In the genomic region with DNA sequence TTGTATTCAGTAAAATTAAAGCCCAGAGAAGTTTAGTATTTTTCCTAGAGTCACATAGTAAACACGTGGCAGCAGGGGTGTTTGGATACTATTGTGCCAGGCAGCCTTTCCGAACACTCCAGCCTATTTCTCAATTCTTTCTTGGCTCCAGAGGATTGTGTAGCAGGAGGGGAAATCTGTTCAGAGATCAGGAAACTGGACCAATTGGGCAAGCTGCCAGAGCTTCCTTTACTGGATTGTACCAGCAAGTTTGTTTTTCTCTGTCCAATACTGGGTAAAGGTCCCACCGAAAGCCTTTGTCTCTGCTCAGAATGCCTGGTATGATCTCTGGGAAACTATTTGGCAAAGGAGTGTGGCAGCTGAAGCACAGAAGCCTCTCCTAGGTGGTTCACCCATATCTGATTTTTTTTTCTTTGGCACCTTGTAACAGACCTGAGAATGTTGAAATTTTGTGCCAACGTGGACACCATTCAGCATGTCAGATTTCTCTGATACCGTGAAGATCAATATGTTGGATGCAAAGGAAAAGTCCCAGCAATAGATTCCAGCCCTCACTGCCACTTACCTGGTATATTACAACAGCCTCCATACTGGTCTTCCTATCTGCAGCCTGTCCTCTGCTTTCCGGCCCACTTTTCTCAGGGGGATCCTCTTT, we compare ENCODE assay signal across 9 cellular contexts.
DNase-seq lines count a peak whose midpoint lies in the region; ATAC-seq and TF ChIP-seq lines count a peak whose summit lies in the region.
"Had no signal": no experiment of that assay in that cellular context is flagged by ENCODE, and none has a peak within 500 bp of the region (broad histone marks: within the 10 kb centered on the region; RNA-seq: fewer than 3 reads in every experiment).

No MANE protein-coding gene starts in this region.

- H3K9me3 Mint-ChIP-seq in type B pancreatic cell = peaks cover 18% of the 10 kb centered on the region
- H3K9me3 Mint-ChIP-seq in CD4-positive, alpha-beta T cell = no peaks in the 10 kb centered on the region
- H3K9me3 Mint-ChIP-seq: activated naive CD8-positive, alpha-beta T cell treated with anti-CD3 and anti-CD28 coated beads, Interleukin-2, amount 50 U/mL, for 24 hours had no signal

- no peak for ATAC-seq in GM19328 (IDR thresholded peaks at IDR 0.05; ENCODE audit: unreplicated experiment)
- no peak for ATAC-seq in GM18867 (IDR thresholded peaks at IDR 0.05; ENCODE audit: unreplicated experiment)
- no peak for ATAC-seq in CD4-positive, alpha-beta T cell (ENCODE audit: poor library complexity)
- ATAC-seq: activated naive CD8-positive, alpha-beta T cell treated with anti-CD3 and anti-CD28 coated beads, Interleukin-2, amount 50 U/mL, for 24 hours had no signal

- POLR2A ChIA-PET in CD4-positive, alpha-beta T cell (lab: Charles Lee) = no interaction called here

- H2AK5ac ChIP-seq in mesendoderm (ENCODE audit: low read length) = no peak overlapping the region

- TF ChIP-seq CTCF in esophagus squamous epithelium (IDR thresholded peaks at IDR 0.05) = no peak
- no peak for TF ChIP-seq CTCF in type B pancreatic cell (conservative IDR thresholded peaks at IDR 0.05)
- TF ChIP-seq CTCF in CD4-positive, alpha-beta T cell (IDR thresholded peaks at IDR 0.05) = no peak

- H3K4me1 Mint-ChIP-seq in type B pancreatic cell (ENCODE audit: unreplicated experiment) = peaks cover 41% of the 10 kb centered on the region
- H3K4me1 Mint-ChIP-seq in CD4-positive, alpha-beta T cell (ENCODE audit: low read depth) = no peaks in the 10 kb centered on the region
- H3K4me1 Mint-ChIP-seq: activated naive CD8-positive, alpha-beta T cell treated with anti-CD3 and anti-CD28 coated beads, Interleukin-2, amount 50 U/mL, for 24 hours had no signal

- no peak overlapping the region for H2BK5ac ChIP-seq in mesendoderm (ENCODE audit: low read length)

- H3K4me3 ChIP-seq in esophagus squamous epithelium (no peak overlapping the region), mesendoderm (ENCODE audit: low read length) (no peak overlapping the region)

- CTCF ChIA-PET in CD4-positive, alpha-beta T cell (lab: Charles Lee) = no interaction called here

- peak; percentile 6 for DNase-seq in NCI-H69 (lab: John Stamatoyannopoulos, UW)
- no peak for DNase-seq in esophagus squamous epithelium (lab: John Stamatoyannopoulos, UW)
- DNase-seq in mesendoderm = no peak
- no peak for DNase-seq in type B pancreatic cell (ENCODE audit: extremely low spot score, unreplicated experiment)
- DNase-seq in CD4-positive, alpha-beta T cell = no peak
- DNase-seq: activated naive CD8-positive, alpha-beta T cell treated with anti-CD3 and anti-CD28 coated beads, Interleukin-2, amount 50 U/mL, for 24 hours; NCI-H526 had no signal

- no peak overlapping the region for H2BK120ac ChIP-seq in mesendoderm (ENCODE audit: low read depth, low read length)

- no peak overlapping the region for H3K56ac ChIP-seq in mesendoderm (ENCODE audit: low read length)

- H3K27ac ChIP-seq in esophagus squamous epithelium (peak overlapping the region in 3 of 4 donors; percentile 40 to 53 (median 47)), mesendoderm (ENCODE audit: low read depth, low read length) (no peak overlapping the region)
- H3K27ac ChIP-seq in CD4-positive, alpha-beta T cell (ENCODE audit: low read depth, low read length) = no peak overlapping the region

- H3K9ac ChIP-seq in mesendoderm (ENCODE audit: low read length) = no peak overlapping the region

- H3K4me3 Mint-ChIP-seq in type B pancreatic cell = peak overlapping the region; percentile 31
- H3K4me3 Mint-ChIP-seq in CD4-positive, alpha-beta T cell = no peak overlapping the region
- H3K4me3 Mint-ChIP-seq: activated naive CD8-positive, alpha-beta T cell treated with anti-CD3 and anti-CD28 coated beads, Interleukin-2, amount 50 U/mL, for 24 hours had no signal

- H3K36me3 Mint-ChIP-seq in type B pancreatic cell = peaks cover 7% of the 10 kb centered on the region
- H3K36me3 Mint-ChIP-seq in CD4-positive, alpha-beta T cell (ENCODE audit: low read depth) = no peaks in the 10 kb centered on the region

- no peak overlapping the region for H2BK15ac ChIP-seq in mesendoderm (replicated peaks; ENCODE audit: low read depth)

- peaks cover 0 to 22% (median 9%) of the 10 kb centered on the region in 3 donors for H3K4me1 ChIP-seq in esophagus squamous epithelium
- H3K4me1 ChIP-seq in mesendoderm (ENCODE audit: control insufficient read depth, low read depth, low read length) = no peaks in the 10 kb centered on the region

- H3K4me2 ChIP-seq in mesendoderm (ENCODE audit: low read length) = no peak overlapping the region

- H3K27ac Mint-ChIP-seq in type B pancreatic cell = no peak overlapping the region
- no peak overlapping the region for H3K27ac Mint-ChIP-seq in CD4-positive, alpha-beta T cell
- H3K27ac Mint-ChIP-seq: activated naive CD8-positive, alpha-beta T cell treated with anti-CD3 and anti-CD28 coated beads, Interleukin-2, amount 50 U/mL, for 24 hours had no signal

- no peaks in the 10 kb centered on the region for H3K36me3 ChIP-seq in esophagus squamous epithelium
- no peaks in the 10 kb centered on the region for H3K36me3 ChIP-seq in mesendoderm (ENCODE audit: control insufficient read depth, insufficient read depth, low read length)

- no peaks in the 10 kb centered on the region for H3K9me3 ChIP-seq in esophagus squamous epithelium
- H3K9me3 ChIP-seq in CD4-positive, alpha-beta T cell (ENCODE audit: control insufficient read depth, low read length) = no peaks in the 10 kb centered on the region

- peak overlapping the region; percentile 9 for H3K4ac ChIP-seq in mesendoderm (ENCODE audit: low read depth, low read length)

- no peaks in the 10 kb centered on the region for H3K27me3 Mint-ChIP-seq in type B pancreatic cell
- no peaks in the 10 kb centered on the region for H3K27me3 Mint-ChIP-seq in CD4-positive, alpha-beta T cell
- H3K27me3 Mint-ChIP-seq: activated naive CD8-positive, alpha-beta T cell treated with anti-CD3 and anti-CD28 coated beads, Interleukin-2, amount 50 U/mL, for 24 hours had no signal

- H3K79me1 ChIP-seq in mesendoderm (ENCODE audit: low read length) = no peaks in the 10 kb centered on the region

- H4K5ac ChIP-seq in mesendoderm (ENCODE audit: low read length) = no peak overlapping the region

- H3K18ac ChIP-seq in mesendoderm (ENCODE audit: low read length) = no peak overlapping the region

- H3K23ac ChIP-seq in mesendoderm (ENCODE audit: low read length) = no peak overlapping the region

- intact Hi-C loops in esophagus squamous epithelium (cut with DNase I) = no loop called here
- intact Hi-C loops in CD4-positive, alpha-beta T cell (cut with DNase I, micrococcal nuclease) = no loop called here

- H3K79me2 ChIP-seq in mesendoderm (ENCODE audit: control insufficient read depth, insufficient read depth, low read length) = no peaks in the 10 kb centered on the region

- 38 to 45% methylated on average over 6 of the region's 6 CpGs for WGBS in esophagus squamous epithelium, 2 donors
- WGBS in mesendoderm (ENCODE audit: extremely low coverage, insufficient coverage, low lambda C conversion rate) = no CpG with 5 or more reads among the region's 6 CpGs

- H3K27me3 ChIP-seq in esophagus squamous epithelium = no peaks in the 10 kb centered on the region
- H3K27me3 ChIP-seq in mesendoderm (ENCODE audit: insufficient read depth, low read length, poor library complexity) = no peaks in the 10 kb centered on the region
- no peaks in the 10 kb centered on the region for H3K27me3 ChIP-seq in CD4-positive, alpha-beta T cell (ENCODE audit: control insufficient read depth, insufficient read depth, low read length)

- no peak for TF ChIP-seq POLR2A in esophagus squamous epithelium (IDR thresholded peaks at IDR 0.05)

- no peak overlapping the region for H4K8ac ChIP-seq in mesendoderm (ENCODE audit: low read depth, low read length)

Comparison
In these comparisons a context has a peak if more than half of its experiments do, and no peak if none do; other contexts are left out.
1. H3K27ac ChIP-seq: peak in esophagus squamous epithelium (3 of 4); none in mesendoderm (single experiment) and CD4-positive, alpha-beta T cell (single experiment).